ENCODE assay signal across 11 cellular contexts in the genomic region with DNA sequence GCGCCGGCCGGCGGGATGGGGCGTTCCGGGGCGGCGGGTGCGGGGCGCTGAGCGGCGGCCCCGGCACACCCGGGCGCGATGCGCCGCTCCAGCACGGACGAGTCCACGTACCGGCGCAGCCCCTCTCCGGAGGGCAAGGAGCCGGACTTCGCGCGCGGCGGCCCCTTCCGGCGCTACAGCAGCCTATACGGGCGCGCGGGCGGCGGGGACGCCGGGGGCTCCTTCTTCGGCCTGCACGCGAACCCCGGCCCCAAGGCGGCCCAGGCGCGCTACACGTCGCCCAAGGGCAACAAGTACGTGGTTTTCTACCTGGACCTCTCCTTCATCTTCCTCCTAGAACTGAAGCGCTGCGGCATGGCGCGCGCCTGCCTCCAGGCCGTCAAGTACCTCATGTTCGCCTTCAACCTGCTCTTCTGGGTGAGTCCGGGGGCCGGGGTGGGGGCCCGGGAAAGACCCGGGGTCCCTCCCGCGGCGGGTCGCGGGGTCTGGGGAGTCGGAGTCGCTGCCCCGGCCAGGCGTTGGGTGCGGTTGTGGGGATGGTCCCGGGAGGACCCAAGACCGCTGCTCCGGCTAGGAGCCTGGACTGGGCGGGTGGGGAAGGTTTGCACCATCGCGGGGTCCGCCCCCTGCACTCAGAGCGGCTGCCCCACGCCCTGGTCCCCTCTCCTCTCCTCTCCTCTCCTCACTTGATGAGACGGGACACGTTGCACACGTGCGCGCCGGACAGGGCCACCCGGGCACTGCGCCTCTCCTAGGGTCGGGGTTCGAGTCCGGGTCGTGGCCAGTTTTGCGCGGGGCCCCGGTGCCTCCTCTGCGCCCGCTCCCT. TPM values are rescaled to one million over a fixed set of nuclear protein-coding genes. Genes with fewer than 3 reads are reported as not detected.
DNase-seq lines count a peak whose midpoint lies in the region; ATAC-seq and TF ChIP-seq lines count a peak whose summit lies in the region.
"Had no signal": no experiment of that assay in that cellular context is flagged by ENCODE, and none has a peak within 500 bp of the region (broad histone marks: within the 10 kb centered on the region; RNA-seq: fewer than 3 reads in every experiment).

No MANE protein-coding gene starts in this region.

- no peak for ATAC-seq in heart right ventricle
- no peak for ATAC-seq in Right ventricle myocardium inferior
- no peak for ATAC-seq in GM21576 (IDR thresholded peaks at IDR 0.05; ENCODE audit: unreplicated experiment)
- no peak for ATAC-seq in GM19035 (IDR thresholded peaks at IDR 0.05; ENCODE audit: unreplicated experiment)
- no peak for ATAC-seq in GM18868 (IDR thresholded peaks at IDR 0.05; ENCODE audit: unreplicated experiment)

- peak overlapping the region in 1 of 5 experiments; percentile 66 for H3K27ac Mint-ChIP-seq in brain

- H3K9me3 ChIP-seq in heart right ventricle (no peaks in the 10 kb centered on the region), mesodermal cell (ENCODE audit: control insufficient read depth, low read length) (no peaks in the 10 kb centered on the region), vagina (no peaks in the 10 kb centered on the region)
- H3K9me3 ChIP-seq: MG63 had no signal

- H3K27ac ChIP-seq in heart right ventricle (no peak overlapping the region), mesodermal cell (ENCODE audit: low read depth, low read length, severe bottlenecking) (no peak overlapping the region), vagina (no peak overlapping the region)

- H3K36me3 ChIP-seq in heart right ventricle: peaks cover 0 to 21% (median 0%) of the 10 kb centered on the region in 9 donors
- peaks cover 2% of the 10 kb centered on the region for H3K36me3 ChIP-seq in mesodermal cell (ENCODE audit: control insufficient read depth, insufficient read depth, low read length)
- H3K36me3 ChIP-seq in vagina: no peaks in the 10 kb centered on the region

- H3K4me3 ChIP-seq in heart right ventricle: peak overlapping the region in 8 of 10 donors; percentile 33 to 52 (median 42)
- peak overlapping the region; percentile 34 for H3K4me3 ChIP-seq in mesodermal cell (ENCODE audit: extremely low read depth, insufficient read depth, low read length, poor library complexity, severe bottlenecking)
- H3K4me3 ChIP-seq in vagina: peak overlapping the region; percentile 43 to 63
- H3K4me3 ChIP-seq: MG63 had no signal

- no peaks in the 10 kb centered on the region for H3K9me3 Mint-ChIP-seq in brain

- intact Hi-C loops in heart right ventricle (cut with DNase I): loop anchor here in 9 of 10 donors (2.0 to 10.0 kb wide), 6 partner anchors 57 to 202 kb away; a partner anchor contains a TSS
- intact Hi-C loops in Right ventricle myocardium inferior (cut with DNase I): loop anchor here (1.0 kb wide), 1 partner anchor 201 kb away; no protein-coding TSS in a partner anchor
- intact Hi-C loops in vagina (cut with DNase I): loop anchor here (5.0 kb wide), 1 partner anchor 202 kb away; no protein-coding TSS in a partner anchor

- no peak for TF ChIP-seq POLR2A in vagina (IDR thresholded peaks at IDR 0.05)

- H3K4me1 ChIP-seq in heart right ventricle: peaks cover 24 to 82% (median 47%) of the 10 kb centered on the region in 9 donors
- H3K4me1 ChIP-seq in mesodermal cell (ENCODE audit: control insufficient read depth, insufficient read depth, low read length, poor library complexity, severe bottlenecking): peaks cover 35% of the 10 kb centered on the region
- peaks cover 66% of the 10 kb centered on the region for H3K4me1 ChIP-seq in vagina

- no peaks in the 10 kb centered on the region for H3K36me3 Mint-ChIP-seq in brain

- no peak for TF ChIP-seq CTCF in heart right ventricle (IDR thresholded peaks at IDR 0.05)
- no peak for TF ChIP-seq CTCF in brain (conservative IDR thresholded peaks at IDR 0.05)
- no peak for TF ChIP-seq CTCF in vagina (IDR thresholded peaks at IDR 0.05)

- H3K27me3 ChIP-seq in heart right ventricle: peaks cover 0 to 28% (median 0%) of the 10 kb centered on the region in 7 donors
- no peaks in the 10 kb centered on the region for H3K27me3 ChIP-seq in vagina
- H3K27me3 ChIP-seq: MG63 had no signal

- peak overlapping the region; percentile 81 to 89 (median 85) for H3K4me3 Mint-ChIP-seq in brain

- 38 to 46% methylated on average over 62 to 97 of the region's 97 CpGs for WGBS in heart right ventricle, 2 donors
- WGBS in mesodermal cell (ENCODE audit: insufficient coverage in 2 of 2), 2 experiments: 2% methylated on average over 74 to 77 of the region's 97 CpGs

- peaks cover 7% of the 10 kb centered on the region for H3K27me3 Mint-ChIP-seq in brain

- DNase-seq in heart right ventricle: no peak
- no peak for DNase-seq in Right ventricle myocardium inferior (ENCODE audit: missing footprints)
- DNase-seq in vagina (ENCODE audit: extremely low spot score in 2 of 2): no peak
- DNase-seq: activated CD4-positive, alpha-beta T cell treated with anti-CD3 and anti-CD28 coated beads for 1 hour; HCEC 1CT; MG63 had no signal

- H3K4me1 Mint-ChIP-seq in brain: peaks cover 51% of the 10 kb centered on the region

RNA-seq across cellular contexts. Expression of a gene that starts 7.5 kb away (rescaled TPM):
- 10 to 100 TPM; 22.2 to 46.4 (median 26.9) TPM for total RNA-seq in heart right ventricle
- 10 to 100 TPM; 44.4 to 66.5 TPM for polyA plus RNA-seq in heart right ventricle
- total RNA-seq in Right ventricle myocardium inferior: 43.8 TPM
- polyA plus RNA-seq in brain (ENCODE audit: insufficient read depth, low read depth, low replicate concordance): 23.3 TPM
- polyA plus RNA-seq in mesodermal cell (2013, experiment 1 of 2): 72.6 TPM
- polyA plus RNA-seq in mesodermal cell (2013, experiment 2 of 2): 66.2 TPM
- total RNA-seq in vagina: 99.0 TPM

RNA-seq across cellular contexts. Expression of a gene that starts 7.8 kb away (rescaled TPM):
- total RNA-seq in heart right ventricle: 100 to 1,000 TPM; 194 to 279 (median 234) TPM
- 100 to 1,000 TPM; 148 to 279 TPM for polyA plus RNA-seq in heart right ventricle
- total RNA-seq in Right ventricle myocardium inferior: 298 TPM
- polyA plus RNA-seq in brain (ENCODE audit: insufficient read depth, low read depth, low replicate concordance): 104 TPM
- polyA plus RNA-seq in mesodermal cell (2013, experiment 1 of 2): 134 TPM
- 112 TPM for polyA plus RNA-seq in mesodermal cell (2013, experiment 2 of 2)
- total RNA-seq in vagina: 53.8 TPM

RNA-seq across cellular contexts. Expression of a gene that starts 17.4 kb away (rescaled TPM):
- total RNA-seq in heart right ventricle: 100 to 1,000 TPM; 286 to 668 (median 466) TPM
- polyA plus RNA-seq in heart right ventricle: 100 to 1,000 TPM; 444 to 684 TPM
- 462 TPM for total RNA-seq in Right ventricle myocardium inferior
- 114 TPM for polyA plus RNA-seq in brain (ENCODE audit: insufficient read depth, low read depth, low replicate concordance)
- polyA plus RNA-seq in mesodermal cell (2013, experiment 1 of 2): 331 TPM
- 277 TPM for polyA plus RNA-seq in mesodermal cell (2013, experiment 2 of 2)
- total RNA-seq in vagina: 150 TPM

RNA-seq across cellular contexts. Expression of a gene that starts 22.4 kb away (rescaled TPM):
- total RNA-seq in heart right ventricle (10 to 100 TPM; 11.4 to 23.0 (median 17.0) TPM), Right ventricle myocardium inferior (24.3 TPM), vagina (4.9 TPM)
- polyA plus RNA-seq in heart right ventricle (10 to 100 TPM; 11.5 to 72.3 TPM), brain (ENCODE audit: insufficient read depth, low read depth, low replicate concordance) (3.1 TPM)
- 7.6 TPM for polyA plus RNA-seq in mesodermal cell (2013, experiment 1 of 2)
- polyA plus RNA-seq in mesodermal cell (2013, experiment 2 of 2): 4.8 TPM

RNA-seq across cellular contexts. Expression of a gene that starts 31.4 kb away (rescaled TPM):
- total RNA-seq in heart right ventricle (100 to 1,000 TPM; 183 to 359 (median 251) TPM), Right ventricle myocardium inferior (321 TPM), vagina (103 TPM)
- polyA plus RNA-seq in heart right ventricle (100 to 1,000 TPM; 114 to 148 TPM), brain (ENCODE audit: insufficient read depth, low read depth, low replicate concordance) (67.9 TPM)
- polyA plus RNA-seq in mesodermal cell (2013, experiment 1 of 2): 47.0 TPM
- polyA plus RNA-seq in mesodermal cell (2013, experiment 2 of 2): 33.2 TPM
